ENCODE assay signal across 1 cellular context in genomic region chr4:1748465-1748995, GRCh38.
TF ChIP-seq lines count a peak whose summit lies in the region.

No MANE protein-coding gene starts in this region.

TF ChIP-seq in GM12878, 131 proteins besides CTCF, POLR2A, EP300 and RAD21:
- no peak for TF ChIP-seq LARP7 (IDR thresholded peaks at IDR 0.05)
- no peak for TF ChIP-seq ZBED1 (IDR thresholded peaks at IDR 0.05; ENCODE audit: borderline replicate concordance)
- no peak for TF ChIP-seq ATF7 (IDR thresholded peaks at IDR 0.05; ENCODE audit: low read depth)
- TF ChIP-seq KLF5 (IDR thresholded peaks at IDR 0.05; ENCODE audit: partially characterized antibody), result no peak
- TF ChIP-seq POLR2AphosphoS5 (IDR thresholded peaks at IDR 0.05; ENCODE audit: low read length), result no peak
- peak; percentile 54; the same call in 1 of the 2 replicates for TF ChIP-seq YY1 (IDR thresholded peaks at IDR 0.05; ENCODE audit: low read depth, low read length)
- TF ChIP-seq E4F1 (IDR thresholded peaks at IDR 0.05; ENCODE audit: borderline replicate concordance, partially characterized antibody), result no peak
- TF ChIP-seq GABPA (IDR thresholded peaks at IDR 0.05; ENCODE audit: low read depth), result no peak
- no peak for TF ChIP-seq NFXL1 (IDR thresholded peaks at IDR 0.05; ENCODE audit: borderline replicate concordance)
- 0 out of 2 replicates have a peak, but pooled peaks have one; percentile 37 for TF ChIP-seq TCF3 (IDR thresholded peaks at IDR 0.05; ENCODE audit: borderline replicate concordance, insufficient read depth, low read depth, low read length)
- TF ChIP-seq ZSCAN29 (IDR thresholded peaks at IDR 0.05), result no peak
- no peak for TF ChIP-seq RELB (IDR thresholded peaks at IDR 0.05; ENCODE audit: low read depth)
- peak; percentile 69 for TF ChIP-seq SMC3 (IDR thresholded peaks at IDR 0.05; ENCODE audit: borderline replicate concordance, low read length)
- no peak for TF ChIP-seq ESRRA (IDR thresholded peaks at IDR 0.05; ENCODE audit: low read length)
- no peak for TF ChIP-seq EZH2 (IDR thresholded peaks at IDR 0.05; ENCODE audit: borderline replicate concordance, control insufficient read depth, low read depth, low read length)
- TF ChIP-seq SP1 (IDR thresholded peaks at IDR 0.05; ENCODE audit: low read depth, low read length), result no peak
- TF ChIP-seq PAX5 (IDR thresholded peaks at IDR 0.05; ENCODE audit: borderline replicate concordance, low read depth, low read length), result no peak
- no peak for TF ChIP-seq EGR1 (IDR thresholded peaks at IDR 0.05; ENCODE audit: borderline replicate concordance in 1 of 2, low read depth in 2 of 2, low read length in 2 of 2)
- peak; percentile 21 to 67; a peak in 2 of 4 replicates for TF ChIP-seq BHLHE40 (IDR thresholded peaks at IDR 0.05; ENCODE audit: borderline replicate concordance in 1 of 2, low read depth in 2 of 2, low read length in 1 of 2)
- no peak for TF ChIP-seq BCL3 (IDR thresholded peaks at IDR 0.05; ENCODE audit: borderline replicate concordance, insufficient read depth, low read depth, low read length, poor library complexity, severe bottlenecking)
- no peak for TF ChIP-seq ELK1 (IDR thresholded peaks at IDR 0.05; ENCODE audit: low read depth, low read length)
- peak; percentile 67 for TF ChIP-seq RUNX3 (IDR thresholded peaks at IDR 0.05; ENCODE audit: low read length)
- no peak for TF ChIP-seq SMAD1 (IDR thresholded peaks at IDR 0.05; ENCODE audit: low read depth, partially characterized antibody)
- TF ChIP-seq ZNF274 (IDR thresholded peaks at IDR 0.05; ENCODE audit: insufficient read depth, insufficient read length), result no peak
- TF ChIP-seq USF1 (IDR thresholded peaks at IDR 0.05; ENCODE audit: borderline replicate concordance, extremely low read length, insufficient read depth, low read depth, low read length), result no peak
- TF ChIP-seq HSF1 (IDR thresholded peaks at IDR 0.05; ENCODE audit: low read depth, low read length), result no peak
- TF ChIP-seq SRF (IDR thresholded peaks at IDR 0.05; ENCODE audit: low read depth in 2 of 2, low read length in 2 of 2), result no peak
